ENCODE assay signal across 15 cellular contexts in the genomic region with DNA sequence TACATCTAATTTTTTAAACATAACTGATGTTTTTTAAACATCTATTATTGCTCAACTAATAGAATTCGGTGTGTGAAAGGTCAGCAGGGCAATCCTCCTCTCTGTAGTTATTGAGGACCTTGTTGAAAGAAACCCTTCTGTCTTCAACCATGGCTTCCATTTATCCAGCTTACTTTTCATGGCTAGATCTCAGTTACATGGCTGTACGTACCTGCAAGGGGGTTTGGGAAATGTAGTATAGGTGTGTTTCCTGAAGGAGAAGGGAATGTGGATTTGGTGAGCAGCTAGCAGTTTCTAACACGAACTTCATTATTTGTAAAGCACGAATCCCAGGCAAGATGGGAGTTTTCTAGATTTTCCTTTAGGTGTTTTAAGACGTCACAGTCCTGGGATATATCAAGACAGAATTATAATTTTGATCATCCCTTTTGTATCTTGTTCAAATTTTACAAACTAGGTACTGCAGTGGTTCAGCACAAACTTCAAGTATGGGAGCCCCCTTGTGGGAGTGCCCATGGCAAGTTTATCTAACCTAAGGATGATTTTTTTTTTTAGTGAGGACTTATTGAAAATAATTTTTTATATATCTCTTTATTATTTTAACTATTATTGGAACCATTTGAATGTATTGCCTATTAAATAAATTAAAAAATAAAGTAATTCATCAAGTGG. TPM values are rescaled to one million over a fixed set of nuclear protein-coding genes. Genes with fewer than 3 reads are reported as not detected.
DNase-seq lines count a peak whose midpoint lies in the region; ATAC-seq and TF ChIP-seq lines count a peak whose summit lies in the region.
"Had no signal": no experiment of that assay in that cellular context is flagged by ENCODE, and none has a peak within 500 bp of the region (broad histone marks: within the 10 kb centered on the region; RNA-seq: fewer than 3 reads in every experiment).

No MANE protein-coding gene starts in this region.

- H4K20me1 ChIP-seq in IMR-90 (ENCODE audit: insufficient read depth, low read length): 0 out of 2 replicates have a peak, but pooled peaks cover 2% of the 10 kb centered on the region

- no peak overlapping the region for H4K91ac ChIP-seq in IMR-90 (ENCODE audit: insufficient read depth, low read depth, low read length)

- H4K5ac ChIP-seq in IMR-90 (ENCODE audit: low read depth, low read length): no peak overlapping the region

- H3K18ac ChIP-seq in IMR-90 (ENCODE audit: low read depth, low read length): no peak overlapping the region

- H3K27ac ChIP-seq in IMR-90 (ENCODE audit: insufficient read depth, low read length): no peak overlapping the region
- peak overlapping the region; percentile 42 for H3K27ac ChIP-seq in VCaP
- no peak overlapping the region for H3K27ac ChIP-seq in foreskin keratinocyte

- H3K27me3 ChIP-seq in IMR-90 (ENCODE audit: control insufficient read depth, insufficient read depth, low read length) (no peaks in the 10 kb centered on the region), foreskin keratinocyte (no peaks in the 10 kb centered on the region)

- no peak for TF ChIP-seq POLR2A in IMR-90 (IDR thresholded peaks at IDR 0.05; ENCODE audit: low read depth, low read length)

- H3K79me1 ChIP-seq in IMR-90 (ENCODE audit: low read depth in 1 of 2, low read length in 2 of 2): peaks cover 4 to 25% of the 10 kb centered on the region in 2 experiments; a peak in 3 of 4 replicates

- no peak overlapping the region for H3K4me2 ChIP-seq in IMR-90 (ENCODE audit: low read depth, low read length)

- dilution Hi-C loops in IMR-90 (cut with HindIII; ENCODE audit: low sequenced_read_pairs, unreplicated experiment): no loop called here

- no CpG with 5 or more reads among the region's 5 CpGs for WGBS in IMR-90 (ENCODE audit: extremely low coverage in 2 of 2, insufficient read length in 1 of 2), 2 experiments

- H3K4ac ChIP-seq in IMR-90 (ENCODE audit: low read depth, low read length): no peak overlapping the region

- peak overlapping the region in 1 of 2 experiments; percentile 8; a peak in 2 of 4 replicates for H4K8ac ChIP-seq in IMR-90 (ENCODE audit: low read depth in 2 of 2, low read length in 2 of 2)

- no peak overlapping the region for H2AK9ac ChIP-seq in IMR-90 (replicated peaks; ENCODE audit: low read depth, low read length, poor library complexity)

- H2BK120ac ChIP-seq in IMR-90 (ENCODE audit: low read depth, low read length): no peak overlapping the region

- H2AFZ ChIP-seq in IMR-90 (replicated peaks; ENCODE audit: low read length, poor library complexity): no peak overlapping the region

- peaks cover 24% of the 10 kb centered on the region for H3K27me3 Mint-ChIP-seq in activated CD4-positive, alpha-beta memory T cell treated with anti-CD3 and anti-CD28 coated beads for 36 hours

- no peak overlapping the region for H3K23ac ChIP-seq in IMR-90 (ENCODE audit: low read depth, low read length)

- in situ Hi-C loops in IMR-90 (cut with MboI; ENCODE audit: low sequenced_read_pairs): loop anchor here (5.0 kb wide), 1 partner anchor 33 kb away; no protein-coding TSS in a partner anchor

- ATAC-seq in IMR-90 (ENCODE audit: low read depth) (no peak), foreskin keratinocyte (no peak), HG03280 (IDR thresholded peaks at IDR 0.05; ENCODE audit: unreplicated experiment) (no peak), GM18520 (IDR thresholded peaks at IDR 0.05; ENCODE audit: unreplicated experiment) (no peak)

- no peak overlapping the region for H2BK15ac ChIP-seq in IMR-90 (ENCODE audit: low read depth, low read length)

- BruUV-seq in IMR-90 (replicated peaks; lab: Mats Ljungman, UMichigan): no TSS peak

- CTCF ChIA-PET in IMR-90 (lab: Yijun Ruan, JAX): no interaction called here
- CTCF ChIA-PET in activated CD4-positive, alpha-beta memory T cell treated with anti-CD3 and anti-CD28 coated beads for 36 hours (lab: Charles Lee): interaction anchor here (0.6 to 1.8 kb wide), 2 partner anchors 42 to 187 kb away, joined by 4 read pairs; no protein-coding TSS in a partner anchor

- H3K9me3 Mint-ChIP-seq in activated CD4-positive, alpha-beta memory T cell treated with anti-CD3 and anti-CD28 coated beads for 36 hours: no peaks in the 10 kb centered on the region
- H3K9me3 Mint-ChIP-seq: stimulated activated naive CD8-positive, alpha-beta T cell treated with anti-CD3 and anti-CD28 coated beads, Interleukin-15, Interleukin-2, amounts not matched to agents 100 ng/mL and 50 ng/mL, for 24 hours had no signal

- 0 out of 2 replicates have a peak overlapping the region, but pooled peaks have one; percentile 41 for H2BK20ac ChIP-seq in IMR-90 (ENCODE audit: low read depth, low read length)

- no peak overlapping the region for H3K27ac Mint-ChIP-seq in activated CD4-positive, alpha-beta memory T cell treated with anti-CD3 and anti-CD28 coated beads for 36 hours
- H3K27ac Mint-ChIP-seq: CD8-positive, alpha-beta memory T cell; stimulated activated naive CD8-positive, alpha-beta T cell treated with anti-CD3 and anti-CD28 coated beads, Interleukin-15, Interleukin-2, amounts not matched to agents 100 ng/mL and 50 ng/mL, for 24 hours had no signal

- H3K9me1 ChIP-seq in IMR-90 (ENCODE audit: insufficient read depth, low read length): peaks cover 4% of the 10 kb centered on the region; the same call in 1 of the 2 replicates

- H3K9me3 ChIP-seq in IMR-90 (ENCODE audit: control insufficient read depth, insufficient read depth, low read length): no peaks in the 10 kb centered on the region

- H3K56ac ChIP-seq in IMR-90 (ENCODE audit: extremely low read depth, insufficient read depth, low read length): no peak overlapping the region

- H3K4me3 ChIP-seq in AG10803 (ENCODE audit: low read length): no peak overlapping the region
- H3K4me3 ChIP-seq in IMR-90 (ENCODE audit: insufficient read depth, low read depth, low read length): no peak overlapping the region

- peak; percentile 23; the same call in 1 of the 2 replicates for TF ChIP-seq CTCF in AG10803 (conservative IDR thresholded peaks at IDR 0.05; ENCODE audit: low read length)
- TF ChIP-seq CTCF in IMR-90 (conservative IDR thresholded peaks at IDR 0.05; ENCODE audit: low read depth, low read length): 0 out of 2 replicates have a peak, but pooled peaks have one; percentile 21
- peak; percentile 30; the same call in 1 of the 2 replicates for TF ChIP-seq CTCF in VCaP (conservative IDR thresholded peaks at IDR 0.05)
- TF ChIP-seq CTCF in foreskin keratinocyte (conservative IDR thresholded peaks at IDR 0.05): peak; percentile 40

- DNase-seq in AG10803 (ENCODE audit: low read depth) (no peak), IMR-90 (peak; percentile 14), foreskin keratinocyte (no peak), pons (ENCODE audit: low spot score) (no peak)
- no peak for DNase-seq in activated CD4-positive, alpha-beta memory T cell treated with anti-CD3 and anti-CD28 coated beads for 36 hours
- DNase-seq: activated CD8-positive, alpha-beta memory T cell treated with anti-CD3 and anti-CD28 coated beads, Interleukin-2, amount 50 U/mL, for 4 hours; CD8-positive, alpha-beta memory T cell; midbrain; NCI-H2081; stimulated activated CD4-positive, alpha-beta T cell treated with anti-CD3 and anti-CD28 coated beads, Interleukin-4, amount 100 ng/mL, for 24 hours; T-helper 9 cell had no signal

- H3K36me3 ChIP-seq in IMR-90 (ENCODE audit: control insufficient read depth, insufficient read depth, low read length): 0 out of 2 replicates have a peak, but pooled peaks cover 1% of the 10 kb centered on the region

- intact Hi-C loops in IMR-90 (cut with micrococcal nuclease): loop anchor here (5.0 kb wide), 1 partner anchor 38 kb away; no protein-coding TSS in a partner anchor
- intact Hi-C loops in activated CD4-positive, alpha-beta memory T cell treated with anti-CD3 and anti-CD28 coated beads for 36 hours (cut with micrococcal nuclease): no loop called here

- H3K9ac ChIP-seq in IMR-90 (ENCODE audit: low read depth, low read length): no peak overlapping the region

- POLR2A ChIA-PET in IMR-90 (lab: Charles Lee; ENCODE audit: unreplicated experiment): no interaction called here
- POLR2A ChIA-PET in activated CD4-positive, alpha-beta memory T cell treated with anti-CD3 and anti-CD28 coated beads for 36 hours (lab: Charles Lee): no interaction called here

- H3K4me1 ChIP-seq in IMR-90 (ENCODE audit: control insufficient read depth, insufficient read depth, low read length) (peaks cover 6% of the 10 kb centered on the region; the same call in 1 of the 2 replicates), foreskin keratinocyte (peaks cover 16% of the 10 kb centered on the region)

- H3K4me1 Mint-ChIP-seq in activated CD4-positive, alpha-beta memory T cell treated with anti-CD3 and anti-CD28 coated beads for 36 hours (ENCODE audit: low read depth): no peaks in the 10 kb centered on the region

- H3K36me3 Mint-ChIP-seq in activated CD4-positive, alpha-beta memory T cell treated with anti-CD3 and anti-CD28 coated beads for 36 hours: no peaks in the 10 kb centered on the region
- H3K36me3 Mint-ChIP-seq: CD8-positive, alpha-beta memory T cell had no signal

- H3K4me3 Mint-ChIP-seq in activated CD4-positive, alpha-beta memory T cell treated with anti-CD3 and anti-CD28 coated beads for 36 hours: no peak overlapping the region
- H3K4me3 Mint-ChIP-seq: CD8-positive, alpha-beta memory T cell; stimulated activated naive CD8-positive, alpha-beta T cell treated with anti-CD3 and anti-CD28 coated beads, Interleukin-15, Interleukin-2, amounts not matched to agents 100 ng/mL and 50 ng/mL, for 24 hours had no signal

- no peak overlapping the region for H2BK5ac ChIP-seq in IMR-90 (ENCODE audit: low read depth, low read length, poor library complexity, severe bottlenecking)

- H2AK5ac ChIP-seq in IMR-90 (ENCODE audit: low read depth, low read length): 0 out of 2 replicates have a peak overlapping the region, but pooled peaks have one; percentile 24

- peak overlapping the region; percentile 12; the same call in 1 of the 2 replicates for H3K14ac ChIP-seq in IMR-90 (replicated peaks; ENCODE audit: low read depth, low read length)

- no peak for TF ChIP-seq RAD21 in IMR-90 (IDR thresholded peaks at IDR 0.05; ENCODE audit: low read length)

TF ChIP-seq in IMR-90, 13 proteins besides CTCF, POLR2A, EP300 and RAD21 (continues in another document):
- TF ChIP-seq FOS (IDR thresholded peaks at IDR 0.05; ENCODE audit: low read depth, low read length): no peak
- TF ChIP-seq, protein P1, sequence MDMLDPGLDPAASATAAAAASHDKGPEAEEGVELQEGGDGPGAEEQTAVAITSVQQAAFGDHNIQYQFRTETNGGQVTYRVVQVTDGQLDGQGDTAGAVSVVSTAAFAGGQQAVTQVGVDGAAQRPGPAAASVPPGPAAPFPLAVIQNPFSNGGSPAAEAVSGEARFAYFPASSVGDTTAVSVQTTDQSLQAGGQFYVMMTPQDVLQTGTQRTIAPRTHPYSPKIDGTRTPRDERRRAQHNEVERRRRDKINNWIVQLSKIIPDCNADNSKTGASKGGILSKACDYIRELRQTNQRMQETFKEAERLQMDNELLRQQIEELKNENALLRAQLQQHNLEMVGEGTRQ (IDR thresholded peaks at IDR 0.05; ENCODE audit: low read depth, low read length): no peak

RNA-seq across cellular contexts. Expression of gene FBXL2, which starts 41.6 kb away (rescaled TPM):
- total RNA-seq in IMR-90 (2012; rRNA removed) (15.6 and 21.0 TPM in 2 replicates), foreskin keratinocyte (10.8 and 14.7 TPM in 2 replicates)
- polyA plus RNA-seq in IMR-90 (2012; rRNA removed) (14.4 and 15.8 TPM in 2 replicates), foreskin keratinocyte (7.2 and 7.4 TPM in 2 replicates)
- polyA plus RNA-seq in IMR-90 (2012; cell fraction: cytosol; rRNA removed): 12.7 and 16.1 TPM in 2 replicates
- 28.4 and 30.7 TPM in 2 replicates for polyA plus RNA-seq in IMR-90 (2012; cell fraction: nucleus; rRNA removed; ENCODE audit: low replicate concordance)
- total RNA-seq in activated CD4-positive, alpha-beta memory T cell treated with anti-CD3 and anti-CD28 coated beads for 36 hours: not detected
- total RNA-seq: CD8-positive, alpha-beta memory T cell had no signal
- polyA plus RNA-seq: CD8-positive, alpha-beta memory T cell had no signal

Comparison
In these comparisons a context has a peak if more than half of its experiments do, and no peak if none do; other contexts are left out.
1. RNA of gene FBXL2, which starts 41.6 kb away (total RNA-seq): 15.6 to 21.0 TPM in IMR-90 and 10.8 to 14.7 TPM in foreskin keratinocyte; not detected in activated CD4-positive, alpha-beta memory T cell treated with anti-CD3 and anti-CD28 coated beads for 36 hours; every median in the first group is over 10 times any median in the second.
2. Peak in every context shown above with its lines, with median percentiles within 50 percentile points of each other: CTCF ChIP-seq.